Comparison of ENCODE assay signal across 1 cellular context in genomic region chr3:150736903-150737832, GRCh38.
TF ChIP-seq lines count a peak whose summit lies in the region.

No MANE protein-coding gene starts in this region.

TF ChIP-seq in liver, 16 proteins besides CTCF, POLR2A, EP300 and RAD21 (continued from another document):
- peak; percentile 92 to 98 for TF ChIP-seq HNF4A (conservative IDR thresholded peaks at IDR 0.05)
- TF ChIP-seq EGR1 (IDR thresholded peaks at IDR 0.05; ENCODE audit: low read depth in 2 of 2): no peak
- TF ChIP-seq FOXA2 (IDR thresholded peaks at IDR 0.05): peak; percentile 47
- no peak for TF ChIP-seq TAF1 (conservative IDR thresholded peaks at IDR 0.05)
- TF ChIP-seq JUND (IDR thresholded peaks at IDR 0.05): peak; percentile 74 to 77
- TF ChIP-seq MAX (IDR thresholded peaks at IDR 0.05): no peak
